In the genomic region with DNA sequence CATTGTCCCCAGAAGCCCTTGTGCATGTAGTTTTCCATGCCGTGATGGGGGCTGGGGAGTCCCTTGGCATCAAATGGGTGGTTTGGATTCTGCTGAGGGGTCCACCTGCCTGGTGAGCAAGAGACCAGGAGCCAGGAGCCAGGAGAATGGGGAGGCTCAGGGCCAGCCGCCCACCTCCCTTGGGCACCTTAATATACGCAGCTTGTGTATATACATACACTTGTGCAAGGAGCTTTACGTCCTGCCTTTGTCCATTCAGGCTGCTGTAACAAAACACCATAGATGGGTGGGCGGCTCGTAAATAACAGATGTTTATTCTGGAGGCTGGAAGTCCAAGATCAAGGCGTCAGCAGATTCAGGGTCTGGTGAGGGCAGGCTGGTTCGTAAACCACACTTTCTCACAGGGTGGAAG, we compare ENCODE assay signal across 22 cellular contexts.
A peak's percentile ranks its signal among the peaks of the same experiment; 100 is the strongest.
DNase-seq lines count a peak whose midpoint lies in the region; ATAC-seq and TF ChIP-seq lines count a peak whose summit lies in the region.
"Had no signal": no experiment of that assay in that cellular context is flagged by ENCODE, and none has a peak within 500 bp of the region (broad histone marks: within the 10 kb centered on the region; RNA-seq: fewer than 3 reads in every experiment).

No MANE protein-coding gene starts in this region.

- no peaks in the 10 kb centered on the region for H3K27me3 ChIP-seq in A673 (replicated peaks; ENCODE audit: insufficient read depth, low read depth, low read length, poor library complexity)
- H3K27me3 ChIP-seq: ovary had no signal

- no peak for ATAC-seq in activated CD8-positive, alpha-beta memory T cell treated with anti-CD3 and anti-CD28 coated beads, Interleukin-2, amount 10 ng/mL, durations not matched to agents 7 days and 5 days
- ATAC-seq: naive thymus-derived CD8-positive, alpha-beta T cell had no signal

- no peak overlapping the region for H3K4me3 Mint-ChIP-seq in activated CD8-positive, alpha-beta memory T cell treated with anti-CD3 and anti-CD28 coated beads, Interleukin-2, amount 10 ng/mL, durations not matched to agents 7 days and 5 days
- H3K4me3 Mint-ChIP-seq in nephron progenitor cell, result no peak overlapping the region
- H3K4me3 Mint-ChIP-seq: CD4-positive, CD25-positive, alpha-beta regulatory T cell; naive thymus-derived CD8-positive, alpha-beta T cell; T-helper 1 cell treated with Interleukin-12 subunit alpha and Interleukin-12 subunit beta and Interleukin-4 antibody, amounts not matched to agents 30 μg/mL and 1 μg/mL, for 36 hours had no signal

- BruUV-seq in A673 (replicated peaks; lab: Mats Ljungman, UMichigan), result no TSS peak

- H3K27ac Mint-ChIP-seq in activated CD8-positive, alpha-beta memory T cell treated with anti-CD3 and anti-CD28 coated beads, Interleukin-2, amount 10 ng/mL, durations not matched to agents 7 days and 5 days, result no peak overlapping the region
- no peak overlapping the region for H3K27ac Mint-ChIP-seq in nephron progenitor cell
- H3K27ac Mint-ChIP-seq: CD4-positive, CD25-positive, alpha-beta regulatory T cell; naive thymus-derived CD8-positive, alpha-beta T cell; T-helper 1 cell treated with Interleukin-12 subunit alpha and Interleukin-12 subunit beta and Interleukin-4 antibody, amounts not matched to agents 30 μg/mL and 1 μg/mL, for 36 hours had no signal

- H3K4me3 ChIP-seq in A673 (ENCODE audit: low read depth, low read length, poor library complexity, severe bottlenecking), result no peak overlapping the region
- H3K4me3 ChIP-seq in HFF-Myc (replicated peaks; ENCODE audit: low read depth, low read length), result no peak overlapping the region
- H3K4me3 ChIP-seq: ovary had no signal

- intact Hi-C loops in A673 (cut with micrococcal nuclease; ENCODE audit: unreplicated experiment), result no loop called here

- H3K4me1 ChIP-seq in A673 (ENCODE audit: insufficient read depth, low read length, poor library complexity, severe bottlenecking), result no peaks in the 10 kb centered on the region

- H3K27me3 Mint-ChIP-seq in activated CD8-positive, alpha-beta memory T cell treated with anti-CD3 and anti-CD28 coated beads, Interleukin-2, amount 10 ng/mL, durations not matched to agents 7 days and 5 days, result peaks cover 18% of the 10 kb centered on the region
- peaks cover 24% of the 10 kb centered on the region for H3K27me3 Mint-ChIP-seq in nephron progenitor cell (ENCODE audit: low read depth, poor library complexity)

- H3K4me1 Mint-ChIP-seq in activated CD8-positive, alpha-beta memory T cell treated with anti-CD3 and anti-CD28 coated beads, Interleukin-2, amount 10 ng/mL, durations not matched to agents 7 days and 5 days, result peaks cover 2% of the 10 kb centered on the region
- peaks cover 17% of the 10 kb centered on the region for H3K4me1 Mint-ChIP-seq in nephron progenitor cell

- H3K9me3 Mint-ChIP-seq in activated CD8-positive, alpha-beta memory T cell treated with anti-CD3 and anti-CD28 coated beads, Interleukin-2, amount 10 ng/mL, durations not matched to agents 7 days and 5 days (ENCODE audit: low read depth), result no peaks in the 10 kb centered on the region
- peaks cover 5% of the 10 kb centered on the region for H3K9me3 Mint-ChIP-seq in nephron progenitor cell
- H3K9me3 Mint-ChIP-seq: naive thymus-derived CD8-positive, alpha-beta T cell; T-helper 1 cell treated with Interleukin-12 subunit alpha and Interleukin-12 subunit beta and Interleukin-4 antibody, amounts not matched to agents 30 μg/mL and 1 μg/mL, for 36 hours had no signal

- POLR2A ChIA-PET in A673 (lab: Charles Lee; ENCODE audit: low non-redundant PET), result no interaction called here

- DNase-seq in A673 (ENCODE audit: low spot score) (peak; percentile 61), HFF-Myc (ENCODE audit: extremely low read depth, low read depth) (peak; percentile 33), nephron progenitor cell (peak; percentile 41), EL (no peak), putamen (ENCODE audit: low spot score) (no peak), LoVo (ENCODE audit: low spot score) (no peak), NCI-H1694 treated with DMSO at 0.1 percent for 48 hours (lab: John Stamatoyannopoulos, UW) (no peak)
- DNase-seq in activated CD8-positive, alpha-beta memory T cell treated with anti-CD3 and anti-CD28 coated beads, Interleukin-2, amount 10 ng/mL, durations not matched to agents 7 days and 5 days, result peak; percentile 23
- DNase-seq: activated CD4-positive, alpha-beta T cell treated with anti-CD3 and anti-CD28 coated beads, Interleukin-2, amount 50 U/mL, for 1 hour; activated naive CD4-positive, alpha-beta T cell treated with Interleukin-2 at 50 U/mL for 16 hours; activated T-cell treated with anti-CD3 and anti-CD28 coated beads for 4 hours; CD4-positive, CD25-positive, alpha-beta regulatory T cell; cortex of kidney; GDM1; HCEC 1CT; Karpas-422; NCI-H2029 treated with DMSO at 0.1 percent for 48 hours; NCI-H226; OCI-M1 had no signal

- no peak for TF ChIP-seq CTCF in A673 (conservative IDR thresholded peaks at IDR 0.05; ENCODE audit: low read depth, low read length)
- TF ChIP-seq CTCF in HFF-Myc (IDR thresholded peaks at IDR 0.05; ENCODE audit: low read depth, low read length, missing control alignments), result no peak
- TF ChIP-seq CTCF in nephron progenitor cell (IDR thresholded peaks at IDR 0.05), result no peak

- H3K36me3 ChIP-seq in A673 (ENCODE audit: insufficient read depth, low read length, poor library complexity, severe bottlenecking), result no peaks in the 10 kb centered on the region
- H3K36me3 ChIP-seq: ovary had no signal

- CTCF ChIA-PET in A673 (lab: Charles Lee), result no interaction called here
- CTCF ChIA-PET in activated CD8-positive, alpha-beta memory T cell treated with anti-CD3 and anti-CD28 coated beads, Interleukin-2, amount 10 ng/mL, durations not matched to agents 7 days and 5 days (lab: Charles Lee), result no interaction called here

- no peaks in the 10 kb centered on the region for H3K9me3 ChIP-seq in A673 (ENCODE audit: low read depth, low read length, poor library complexity, severe bottlenecking)
- H3K9me3 ChIP-seq: ovary had no signal

- H3K36me3 Mint-ChIP-seq in activated CD8-positive, alpha-beta memory T cell treated with anti-CD3 and anti-CD28 coated beads, Interleukin-2, amount 10 ng/mL, durations not matched to agents 7 days and 5 days, result no peaks in the 10 kb centered on the region
- no peaks in the 10 kb centered on the region for H3K36me3 Mint-ChIP-seq in nephron progenitor cell (ENCODE audit: low read depth)
- H3K36me3 Mint-ChIP-seq: CD4-positive, CD25-positive, alpha-beta regulatory T cell; naive thymus-derived CD8-positive, alpha-beta T cell had no signal

- H3K27ac ChIP-seq in A673 (ENCODE audit: low read depth, low read length, poor library complexity, severe bottlenecking), result no peak overlapping the region
- H3K27ac ChIP-seq: ovary had no signal

Comparison
In these comparisons a context has a peak if more than half of its experiments do, and no peak if none do; other contexts are left out.
1. DNase-seq: peak in A673 (single experiment), HFF-Myc (single experiment), activated CD8-positive, alpha-beta memory T cell treated with anti-CD3 and anti-CD28 coated beads, Interleukin-2, amount 10 ng/mL, durations not matched to agents 7 days and 5 days (single experiment) and nephron progenitor cell (single experiment); none in EL (single experiment), putamen (single experiment), LoVo (single experiment) and NCI-H1694 treated with DMSO at 0.1 percent for 48 hours (single experiment).